In genomic region chr3:147371771-147372340, GRCh38 we compare ENCODE assay signal across 24 cellular contexts. TPM values are rescaled to one million over a fixed set of nuclear protein-coding genes. Genes with fewer than 3 reads are reported as not detected.
DNase-seq lines count a peak whose midpoint lies in the region; ATAC-seq and TF ChIP-seq lines count a peak whose summit lies in the region.
"Had no signal": no experiment of that assay in that cellular context is flagged by ENCODE, and none has a peak within 500 bp of the region (broad histone marks: within the 10 kb centered on the region; RNA-seq: fewer than 3 reads in every experiment).

No MANE protein-coding gene starts in this region.

- peaks cover 98% of the 10 kb centered on the region for H3K27me3 Mint-ChIP-seq in GM23338 (ENCODE audit: insufficient read depth, low read depth, poor library complexity)

- H3F3A ChIP-seq in GM23338 (replicated peaks; ENCODE audit: low read depth) (peaks cover 36% of the 10 kb centered on the region), GM23248 (ENCODE audit: insufficient read depth) (no peaks in the 10 kb centered on the region)

- H3K4me2 ChIP-seq in GM23338: peak overlapping the region; percentile 68
- no peak overlapping the region for H3K4me2 ChIP-seq in GM23248 (ENCODE audit: unreplicated experiment)

- H3K4me1 ChIP-seq in GM23338 (ENCODE audit: insufficient read depth): peaks cover 84% of the 10 kb centered on the region
- peaks cover 19% of the 10 kb centered on the region for H3K4me1 ChIP-seq in iPS-15b (ENCODE audit: control insufficient read depth, insufficient read depth, low read length)
- no peaks in the 10 kb centered on the region for H3K4me1 ChIP-seq in GM23248 (ENCODE audit: insufficient read depth)
- H3K4me1 ChIP-seq: BE2C had no signal

- H3K79me2 ChIP-seq in GM23338 (replicated peaks; ENCODE audit: insufficient read depth): no peaks in the 10 kb centered on the region
- H3K79me2 ChIP-seq in GM23248 (ENCODE audit: insufficient read depth): no peaks in the 10 kb centered on the region

- TF ChIP-seq CTCF in GM23338 (conservative IDR thresholded peaks at IDR 0.05; ENCODE audit: low read depth in 2 of 2): no peak

- 40 to 56% methylated on average over 5 to 7 of the region's 7 CpGs for WGBS in GM23248 (ENCODE audit: low coverage in 1 of 2, low lambda C conversion rate in 2 of 2, missing lambda C conversion rate in 2 of 2), 2 experiments

- H4K20me1 ChIP-seq in GM23338 (replicated peaks; ENCODE audit: insufficient read depth): peaks cover 12% of the 10 kb centered on the region; the same call in 1 of the 2 replicates
- no peaks in the 10 kb centered on the region for H4K20me1 ChIP-seq in GM23248 (ENCODE audit: insufficient read depth)

- H3K27me3 ChIP-seq in GM23338 (ENCODE audit: insufficient read depth) (peaks cover 99% of the 10 kb centered on the region), iPS-15b (ENCODE audit: control insufficient read depth, insufficient read depth, low read length) (peaks cover 99% of the 10 kb centered on the region), GM23248 (replicated peaks; ENCODE audit: insufficient read depth) (peaks cover 98% of the 10 kb centered on the region)

- H3K9me2 ChIP-seq in GM23338 (ENCODE audit: insufficient read depth) (no peaks in the 10 kb centered on the region), GM23248 (ENCODE audit: insufficient read depth) (no peaks in the 10 kb centered on the region)

- peak; percentile 18 for ATAC-seq in GM23338
- ATAC-seq: HCT116, K562 had no signal

- H2AFZ ChIP-seq in GM23338: no peak overlapping the region
- no peak overlapping the region for H2AFZ ChIP-seq in GM23248

- H3K27ac Mint-ChIP-seq in GM23338: no peak overlapping the region
- H3K27ac Mint-ChIP-seq: CD4-positive, CD25-positive, alpha-beta regulatory T cell; HFFc6 had no signal

- H3K9me3 Mint-ChIP-seq in GM23338: peaks cover 6% of the 10 kb centered on the region

- peaks cover 62% of the 10 kb centered on the region for H3K4me1 Mint-ChIP-seq in GM23338
- H3K4me1 Mint-ChIP-seq: CD4-positive, CD25-positive, alpha-beta regulatory T cell; CD8-positive, alpha-beta memory T cell had no signal

- H3K9me3 ChIP-seq in iPS-15b (ENCODE audit: control insufficient read depth, insufficient read depth, low read length) (no peaks in the 10 kb centered on the region), GM23248 (ENCODE audit: low read depth) (no peaks in the 10 kb centered on the region)
- H3K9me3 ChIP-seq: BE2C had no signal

- H3K36me3 Mint-ChIP-seq in GM23338 (ENCODE audit: low read depth): no peaks in the 10 kb centered on the region
- H3K36me3 Mint-ChIP-seq: CD4-positive, CD25-positive, alpha-beta regulatory T cell; CD8-positive, alpha-beta memory T cell had no signal

- peak overlapping the region; percentile 19; the same call in 1 of the 3 replicates for H3K4me3 Mint-ChIP-seq in GM23338
- H3K4me3 Mint-ChIP-seq: CD4-positive, CD25-positive, alpha-beta regulatory T cell; CD8-positive, alpha-beta memory T cell; HFFc6 had no signal

- H3K36me3 ChIP-seq in GM23338 (ENCODE audit: insufficient read depth) (no peaks in the 10 kb centered on the region), iPS-15b (ENCODE audit: control insufficient read depth, insufficient read depth, low read length) (no peaks in the 10 kb centered on the region), GM23248 (ENCODE audit: low read depth) (no peaks in the 10 kb centered on the region)
- H3K36me3 ChIP-seq: BE2C had no signal

- H3K27ac ChIP-seq in GM23338 (ENCODE audit: low read depth) (no peak overlapping the region), GM23248 (no peak overlapping the region)

- DNase-seq in GM23338 (ENCODE audit: low spot score) (no peak), cerebellar cortex (ENCODE audit: low spot score) (peak; percentile 70), retina (peak; percentile 28), mesenteric fat pad (ENCODE audit: low spot score) (no peak), H4 (ENCODE audit: low spot score) (no peak), occipital lobe (lab: John Stamatoyannopoulos, UW) (no peak), GM23248 (no peak)
- DNase-seq: ACHN; BE2C; C1 segment of cervical spinal cord; CD4-positive, CD25-positive, alpha-beta regulatory T cell; CD8-positive, alpha-beta memory T cell; COR-L47; DMS 273 treated with DMSO at 0.1 percent for 48 hours; DMS53; DND-41; EL; GDM1; H7; HFFc6; IMR-90 had no signal

- H3K9ac ChIP-seq in iPS-15b (ENCODE audit: low read depth, low read length): no peak overlapping the region
- no peak overlapping the region for H3K9ac ChIP-seq in GM23248

- H3K4me3 ChIP-seq in GM23338 (peak overlapping the region; percentile 25; the same call in 1 of the 2 replicates), iPS-15b (ENCODE audit: low read depth, low read length) (peak overlapping the region; percentile 27), GM23248 (no peak overlapping the region)
- H3K4me3 ChIP-seq: K562 had no signal

- in situ Hi-C loops in GM23248 (cut with MboI): no loop called here

TF ChIP-seq in GM23338, 12 proteins besides CTCF, POLR2A, EP300 and RAD21 (continues in another document):
- TF ChIP-seq STAT1 (IDR thresholded peaks at IDR 0.05; ENCODE audit: unreplicated experiment) (no peak), NANOG (IDR thresholded peaks at IDR 0.05; ENCODE audit: borderline replicate concordance) (no peak), ZNF114 (CRISPR knock-in tag; IDR thresholded peaks at IDR 0.05) (no peak), POLR2AphosphoS5 (IDR thresholded peaks at IDR 0.05; ENCODE audit: low read depth) (no peak)

RNA-seq across cellular contexts. Expression of gene ZIC4, which starts 34.5 kb away (rescaled TPM):
- total RNA-seq in GM23338 (2014; rRNA removed; shearing (Covaris generic)): not detected in 2 replicates
- 0.12 TPM in 1 of 2 replicates, not detected in the other for polyA plus RNA-seq in GM23338 (2016; fragmentation: Nextera tagmentation; extraction: Ambion mirVana)
- not detected for total RNA-seq in mesenteric fat pad
- total RNA-seq in H4 (2014; rRNA removed; shearing (Covaris generic)): 0.21 TPM in 1 of 2 replicates, not detected in the other
- total RNA-seq in occipital lobe: 1.2 TPM
- 1.6 and 7.0 TPM in 2 replicates for total RNA-seq in GM23248 (2014; rRNA removed; shearing (Covaris generic))
- 4.3 and 6.3 TPM in 2 replicates for polyA plus RNA-seq in GM23248 (2016; fragmentation: Nextera tagmentation; extraction: Ambion mirVana)
- total RNA-seq: CD4-positive, CD25-positive, alpha-beta regulatory T cell; CD8-positive, alpha-beta memory T cell; IMR-90; K562 had no signal
- polyA plus RNA-seq: CD4-positive, CD25-positive, alpha-beta regulatory T cell; CD8-positive, alpha-beta memory T cell; IMR-90; K562 had no signal

RNA-seq across cellular contexts. Expression of gene ZIC1, which starts 37.3 kb away (rescaled TPM):
- total RNA-seq in GM23338 (2014; rRNA removed; shearing (Covaris generic)): 0.19 and 0.21 TPM in 2 replicates
- polyA plus RNA-seq in GM23338 (2016; fragmentation: Nextera tagmentation; extraction: Ambion mirVana) (0.95 and 1.4 TPM in 2 replicates), GM23248 (2016; fragmentation: Nextera tagmentation; extraction: Ambion mirVana) (14.0 and 15.5 TPM in 2 replicates)
- total RNA-seq in mesenteric fat pad (not detected), occipital lobe (15.6 TPM)
- 20.8 and 34.1 TPM in 2 replicates for total RNA-seq in H4 (2014; rRNA removed; shearing (Covaris generic))
- 18.2 and 25.5 TPM in 2 replicates for total RNA-seq in GM23248 (2014; rRNA removed; shearing (Covaris generic))
- total RNA-seq: CD4-positive, CD25-positive, alpha-beta regulatory T cell; CD8-positive, alpha-beta memory T cell; IMR-90 had no signal
- polyA plus RNA-seq: CD4-positive, CD25-positive, alpha-beta regulatory T cell; CD8-positive, alpha-beta memory T cell; IMR-90 had no signal

Comparison
In these comparisons a context has a peak if more than half of its experiments do, and no peak if none do; other contexts are left out.
1. DNase-seq: peak in cerebellar cortex (single experiment) and retina (single experiment); none in GM23338 (single experiment), mesenteric fat pad (single experiment), H4 (single experiment), occipital lobe (single experiment) and GM23248 (single experiment).
2. RNA of gene ZIC1, which starts 37.3 kb away (total RNA-seq): 20.8 to 34.1 TPM in H4, 18.2 to 25.5 TPM in GM23248 and 15.6 TPM in occipital lobe (single experiment); 0.19 to 0.21 TPM in GM23338 and not detected in mesenteric fat pad (single experiment); every median in the first group is over 10 times any median in the second.